Comparison of ENCODE assay signal across 32 cellular contexts in genomic region chr9:129667850-129668249, GRCh38. TPM values are rescaled to one million over a fixed set of nuclear protein-coding genes. Genes with fewer than 3 reads are reported as not detected.
DNase-seq lines count a peak whose midpoint lies in the region; ATAC-seq and TF ChIP-seq lines count a peak whose summit lies in the region.
"Had no signal": no experiment of that assay in that cellular context is flagged by ENCODE, and none has a peak within 500 bp of the region (broad histone marks: within the 10 kb centered on the region; RNA-seq: fewer than 3 reads in every experiment).

No MANE protein-coding gene starts in this region.

- intact Hi-C loops in colonic mucosa (cut with DNase I), result no loop called here

- ATAC-seq in GM18873 (IDR thresholded peaks at IDR 0.05; ENCODE audit: low FRiP score, unreplicated experiment) (no peak), GM21515 (IDR thresholded peaks at IDR 0.05; ENCODE audit: unreplicated experiment) (no peak), left lobe of liver (no peak)
- ATAC-seq: activated T-cell treated with anti-CD3 and anti-CD28 coated beads, Interleukin-2, amount 50 U/mL, for 72 hours; gastroesophageal sphincter; stimulated activated naive CD8-positive, alpha-beta T cell treated with anti-CD3 and anti-CD28 coated beads, Interleukin-15, amount 100 ng/mL, for 72 hours had no signal

- CTCF ChIA-PET in AG04449 (lab: Yijun Ruan, JAX), result interaction anchor here (0.8 to 2.0 kb wide), 5 partner anchors 9 to 118 kb away, joined by 3 to 7 read pairs (median 4); no protein-coding TSS in a partner anchor

- peak overlapping the region; percentile 59 for H3K4me3 Mint-ChIP-seq in nephron progenitor cell
- H3K4me3 Mint-ChIP-seq: IgD-negative memory B cell; stimulated activated naive CD8-positive, alpha-beta T cell treated with anti-CD3 and anti-CD28 coated beads, Interleukin-15, amount 100 ng/mL, for 72 hours had no signal

- peak overlapping the region; percentile 76 for H3K4me3 ChIP-seq in AG04449 (ENCODE audit: low read depth, low read length)
- no peak overlapping the region for H3K4me3 ChIP-seq in H7 (ENCODE audit: insufficient read depth, low read depth, low read length)
- no peak overlapping the region for H3K4me3 ChIP-seq in colonic mucosa
- H3K4me3 ChIP-seq: gastroesophageal sphincter, Peyer's patch had no signal

- H3K27me3 Mint-ChIP-seq in nephron progenitor cell (ENCODE audit: low read depth, poor library complexity), result peaks cover 26% of the 10 kb centered on the region

- H3K36me3 ChIP-seq in H7 (replicated peaks; ENCODE audit: control insufficient read depth, insufficient read depth, low read length) (no peaks in the 10 kb centered on the region), colonic mucosa (no peaks in the 10 kb centered on the region)
- H3K36me3 ChIP-seq: gastroesophageal sphincter, Peyer's patch had no signal

- no peak overlapping the region for H3K27ac Mint-ChIP-seq in nephron progenitor cell
- H3K27ac Mint-ChIP-seq: activated T-cell treated with anti-CD3 and anti-CD28 coated beads, Interleukin-2, amount 50 U/mL, for 72 hours; IgD-negative memory B cell; stimulated activated naive CD8-positive, alpha-beta T cell treated with anti-CD3 and anti-CD28 coated beads, Interleukin-15, amount 100 ng/mL, for 72 hours had no signal

- peaks cover 4% of the 10 kb centered on the region for H3K4me1 ChIP-seq in colonic mucosa

- H3K9me3 Mint-ChIP-seq in nephron progenitor cell, result no peaks in the 10 kb centered on the region
- H3K9me3 Mint-ChIP-seq: activated T-cell treated with anti-CD3 and anti-CD28 coated beads, Interleukin-2, amount 50 U/mL, for 72 hours; IgD-negative memory B cell; stimulated activated naive CD8-positive, alpha-beta T cell treated with anti-CD3 and anti-CD28 coated beads, Interleukin-15, amount 100 ng/mL, for 72 hours had no signal

- POLR2A ChIA-PET in AG04449 (lab: Yijun Ruan, JAX), result no interaction called here

- no peaks in the 10 kb centered on the region for H3K9me3 ChIP-seq in colonic mucosa
- H3K9me3 ChIP-seq: gastroesophageal sphincter, Peyer's patch had no signal

- DNase-seq in AG04449 (ENCODE audit: low read depth, low spot score), result no peak
- peak; percentile 67 for DNase-seq in H7
- peak; percentile 52 for DNase-seq in colonic mucosa
- no peak for DNase-seq in nephron progenitor cell
- no peak for DNase-seq in stimulated activated CD4-positive, alpha-beta T cell treated with anti-CD3 and anti-CD28 coated beads, Interleukin-1b, Interleukin-23, amount 100 ng/mL, for 48 hours
- no peak for DNase-seq in left lobe of liver (ENCODE audit: low spot score)
- DNase-seq: activated CD4-positive, alpha-beta T cell treated with anti-CD3 and anti-CD28 coated beads for 1 hour; activated naive CD4-positive, alpha-beta T cell treated with anti-CD3 and anti-CD28 coated beads, Interleukin-2, amount 50 U/mL, for 16 hours; activated T-cell treated with anti-CD3 and anti-CD28 coated beads, Interleukin-2, amount 50 U/mL, for 72 hours; aorta; COR-L47; DMS79 treated with DMSO at 0.1 percent for 48 hours; effector CD4-positive, alpha-beta T cell; erythroblast; GOT3; kidney; NCI-H1417; NCI-H446 treated with DMSO at 0.1 percent for 48 hours; Peyer's patch; stimulated activated CD4-positive, alpha-beta T cell treated with anti-CD3 and anti-CD28 coated beads, Interleukin-12 subunit alpha, Interleukin-12 subunit beta, amount 100 ng/mL, for 4 hours; stimulated activated naive CD8-positive, alpha-beta T cell treated with anti-CD3 and anti-CD28 coated beads, Interleukin-15, amount 100 ng/mL, for 72 hours; T-helper 1 cell had no signal

- H3K36me3 Mint-ChIP-seq in nephron progenitor cell (ENCODE audit: low read depth), result peaks cover 6% of the 10 kb centered on the region
- H3K36me3 Mint-ChIP-seq: IgD-negative memory B cell had no signal

- no peak overlapping the region for H3K27ac ChIP-seq in colonic mucosa
- H3K27ac ChIP-seq: Peyer's patch had no signal

- H3K4me1 Mint-ChIP-seq in nephron progenitor cell, result peaks cover 44% of the 10 kb centered on the region
- H3K4me1 Mint-ChIP-seq: IgD-negative memory B cell had no signal

- H3K27me3 ChIP-seq in H7 (ENCODE audit: control insufficient read depth, insufficient read depth, low read length) (peaks cover 21% of the 10 kb centered on the region), colonic mucosa (peaks cover 24% of the 10 kb centered on the region)

- TF ChIP-seq CTCF in AG04449 (IDR thresholded peaks at IDR 0.05; ENCODE audit: insufficient read depth, low read length, missing control alignments) (no peak), colonic mucosa (IDR thresholded peaks at IDR 0.05) (no peak), nephron progenitor cell (IDR thresholded peaks at IDR 0.05) (no peak)

- H3K9ac ChIP-seq in colonic mucosa (ENCODE audit: low read depth in 2 of 2, low read length in 2 of 2), result no peak overlapping the region

RNA-seq across cellular contexts. Expression of gene PRRX2, which starts 2.4 kb away (rescaled TPM):
- 10.8 and 12.7 TPM in 2 replicates for total RNA-seq in H7 (2014; rRNA removed; shearing (Covaris generic))
- under 1 TPM; 0.64 to 0.85 TPM for total RNA-seq in colonic mucosa
- not detected for total RNA-seq in left lobe of liver
- total RNA-seq: myocyte had no signal

RNA-seq across cellular contexts. Expression of gene ASB6, which starts 25.9 kb away (rescaled TPM):
- total RNA-seq in H7 (2014; rRNA removed; shearing (Covaris generic)), result 19.2 and 20.9 TPM in 2 replicates
- total RNA-seq in colonic mucosa, result 10 to 100 TPM; 15.8 to 18.5 TPM
- total RNA-seq in left lobe of liver, result 6.6 TPM

RNA-seq across cellular contexts. Expression of gene NTMT1, which starts 41.9 kb away (rescaled TPM):
- total RNA-seq in H7 (2014; rRNA removed; shearing (Covaris generic)), result 71.2 and 80.5 TPM in 2 replicates
- 10 to 100 TPM; 25.3 to 50.2 TPM for total RNA-seq in colonic mucosa
- 19.9 TPM for total RNA-seq in left lobe of liver

RNA-seq across cellular contexts. Expression of gene C9orf50, which starts 46.9 kb away (rescaled TPM):
- not detected in 2 replicates for total RNA-seq in H7 (2014; rRNA removed; shearing (Covaris generic))
- not detected for total RNA-seq in colonic mucosa
- not detected for total RNA-seq in left lobe of liver
- total RNA-seq: activated CD8-positive, alpha-beta memory T cell treated with anti-CD3 and anti-CD28 coated beads for 36 hours; lung microvascular endothelial cell; M059J; myocyte; osteocyte; Peyer's patch; ureter had no signal

Comparison
In these comparisons a context has a peak if more than half of its experiments do, and no peak if none do; other contexts are left out.
1. DNase-seq: peak in H7 (single experiment) and colonic mucosa (single experiment); none in AG04449 (single experiment), nephron progenitor cell (single experiment), stimulated activated CD4-positive, alpha-beta T cell treated with anti-CD3 and anti-CD28 coated beads, Interleukin-1b, Interleukin-23, amount 100 ng/mL, for 48 hours (single experiment) and left lobe of liver (single experiment).